8 cellular contexts compared by ENCODE assay signal in genomic region chr16:20910781-20911321, GRCh38. TPM values are rescaled to one million over a fixed set of nuclear protein-coding genes. Genes with fewer than 3 reads are reported as not detected.
A peak's percentile ranks its signal among the peaks of the same experiment; 100 is the strongest.
DNase-seq lines count a peak whose midpoint lies in the region; ATAC-seq and TF ChIP-seq lines count a peak whose summit lies in the region.

No MANE protein-coding gene starts in this region.

- in situ Hi-C loops in astrocyte of the cerebellum (cut with HindIII; ENCODE audit: low sequenced_read_pairs) = no loop called here

- ATAC-seq in Right ventricle myocardium inferior = peak; percentile 57
- no peak for ATAC-seq in GM18861 (IDR thresholded peaks at IDR 0.05; ENCODE audit: unreplicated experiment)

- intact Hi-C loops in Right ventricle myocardium inferior (cut with DNase I) = no loop called here
- intact Hi-C loops in cardiac septum (cut with DNase I) = no loop called here

- DNase-seq in Right ventricle myocardium inferior (ENCODE audit: missing footprints) (no peak), cardiac septum (ENCODE audit: low spot score) (no peak), astrocyte of the cerebellum (ENCODE audit: low read depth) (peak; percentile 82), kidney tubule cell (ENCODE audit: low spot score) (peak; percentile 96), mesenteric fat pad (ENCODE audit: low spot score) (no peak), Ammon's horn (ENCODE audit: low spot score) (no peak), pons (ENCODE audit: low spot score) (no peak)

- no peak for TF ChIP-seq CTCF in astrocyte of the cerebellum (IDR thresholded peaks at IDR 0.05; ENCODE audit: low read depth, low read length, missing control alignments)

- H3K4me3 ChIP-seq in astrocyte of the cerebellum (ENCODE audit: low read depth, low read length) = no peak overlapping the region

RNA-seq across cellular contexts. Expression of gene LYRM1, which starts 10.3 kb away (rescaled TPM):
- total RNA-seq in Right ventricle myocardium inferior (58.1 TPM), cardiac septum (37.7 TPM), mesenteric fat pad (42.0 TPM)

RNA-seq across cellular contexts. Expression of gene DCUN1D3, which starts 10.7 kb away (rescaled TPM):
- total RNA-seq in Right ventricle myocardium inferior (15.8 TPM), cardiac septum (10.0 TPM), mesenteric fat pad (187 TPM)

Comparison
In these comparisons a context has a peak if more than half of its experiments do, and no peak if none do; other contexts are left out.
1. DNase-seq: peak in astrocyte of the cerebellum (single experiment) and kidney tubule cell (single experiment); none in Right ventricle myocardium inferior (single experiment), cardiac septum (single experiment), mesenteric fat pad (single experiment), Ammon's horn (single experiment) and pons (single experiment).
2. RNA of gene DCUN1D3, which starts 10.7 kb away (total RNA-seq): 187 TPM in mesenteric fat pad (single experiment); 15.8 TPM in Right ventricle myocardium inferior (single experiment) and 10.0 TPM in cardiac septum (single experiment); every median in the first group is over 10 times any median in the second.